In genomic region chr6:134539865-134540323, GRCh38 we compare ENCODE assay signal across 12 cellular contexts.
DNase-seq lines count a peak whose midpoint lies in the region; ATAC-seq, FAIRE-seq and TF ChIP-seq lines count a peak whose summit lies in the region.
"Had no signal": no experiment of that assay in that cellular context is flagged by ENCODE, and none has a peak within 500 bp of the region (broad histone marks: within the 10 kb centered on the region; RNA-seq: fewer than 3 reads in every experiment).

No MANE protein-coding gene starts in this region.

- TF ChIP-seq EP300 in gastroesophageal sphincter (IDR thresholded peaks at IDR 0.05) = no peak

- no peak overlapping the region for H3K27ac Mint-ChIP-seq in T-helper 17 cell
- H3K27ac Mint-ChIP-seq: nephron progenitor cell had no signal

- no peak overlapping the region for H3K4me3 Mint-ChIP-seq in T-helper 17 cell
- H3K4me3 Mint-ChIP-seq: nephron progenitor cell had no signal

- H3K9ac ChIP-seq in DND-41 (ENCODE audit: low read depth, low read length) = no peak overlapping the region

- DNase-seq in DND-41 = peak; percentile 29
- no peak for DNase-seq in T-helper 17 cell
- peak; percentile 16 for DNase-seq in occipital lobe (lab: John Stamatoyannopoulos, UW)
- no peak for DNase-seq in small intestine
- DNase-seq in DMS53 (lab: John Stamatoyannopoulos, UW) = no peak
- DNase-seq: DMS79, H7, NCI-H187, nephron progenitor cell had no signal

- H3K36me3 ChIP-seq in DND-41 (ENCODE audit: insufficient read depth, low read length) (no peaks in the 10 kb centered on the region), gastroesophageal sphincter (no peaks in the 10 kb centered on the region), small intestine (ENCODE audit: control insufficient read depth in 2 of 2, insufficient read depth in 2 of 2, low read length in 2 of 2) (no peaks in the 10 kb centered on the region)

- WGBS in gastroesophageal sphincter (ENCODE audit: low coverage in 1 of 2), 2 donors = 56 to 62% methylated on average over 3 to 4 of the region's 7 CpGs
- WGBS in small intestine, 3 donors = 62 to 82% (median 77%) methylated on average over 7 of the region's 7 CpGs

- no peaks in the 10 kb centered on the region for H3K36me3 Mint-ChIP-seq in T-helper 17 cell (ENCODE audit: low read depth)

- TF ChIP-seq POLR2A in gastroesophageal sphincter (IDR thresholded peaks at IDR 0.05) = no peak

- no peak overlapping the region for H2AFZ ChIP-seq in DND-41 (ENCODE audit: low read depth, low read length)

- no peaks in the 10 kb centered on the region for H3K27me3 Mint-ChIP-seq in T-helper 17 cell

- H3K4me1 ChIP-seq in DND-41 (ENCODE audit: insufficient read depth, low read length) (peaks cover 8% of the 10 kb centered on the region; the same call in 1 of the 2 replicates), gastroesophageal sphincter (no peaks in the 10 kb centered on the region), small intestine (ENCODE audit: control insufficient read depth in 2 of 2, insufficient read depth in 1 of 2, low read depth in 1 of 2, low read length in 1 of 2) (no peaks in the 10 kb centered on the region)

- H3K4me1 Mint-ChIP-seq in T-helper 17 cell = peaks cover 22% of the 10 kb centered on the region

- no peaks in the 10 kb centered on the region for H3K79me2 ChIP-seq in DND-41 (ENCODE audit: insufficient read depth, low read length)

- no peak for TF ChIP-seq CTCF in DND-41 (IDR thresholded peaks at IDR 0.05; ENCODE audit: borderline replicate concordance, extremely low read depth, low read length, poor library complexity, severe bottlenecking)
- no peak for TF ChIP-seq CTCF in gastroesophageal sphincter (IDR thresholded peaks at IDR 0.05)

- no peaks in the 10 kb centered on the region for H4K20me1 ChIP-seq in DND-41 (ENCODE audit: insufficient read depth, low read length)

- H3K4me2 ChIP-seq in DND-41 (ENCODE audit: insufficient read depth, low read length) = no peak overlapping the region

- H3K4me3 ChIP-seq in DND-41 (ENCODE audit: low read depth in 1 of 2, low read length in 2 of 2) (no peak overlapping the region), gastroesophageal sphincter (no peak overlapping the region), small intestine (ENCODE audit: low read depth in 1 of 2, low read length in 2 of 2) (no peak overlapping the region)

- H3K27ac ChIP-seq in DND-41 (ENCODE audit: low read length) (no peak overlapping the region), gastroesophageal sphincter (no peak overlapping the region), small intestine (ENCODE audit: low read depth in 1 of 2, low read length in 1 of 2) (no peak overlapping the region)

- H3K27me3 ChIP-seq in DND-41 (ENCODE audit: insufficient read depth, low read length, poor library complexity) (no peaks in the 10 kb centered on the region), gastroesophageal sphincter (no peaks in the 10 kb centered on the region), small intestine (ENCODE audit: control insufficient read depth in 2 of 2, insufficient read depth in 2 of 2, low read length in 2 of 2) (no peaks in the 10 kb centered on the region)

- FAIRE-seq in small intestine (lab: Jason Lieb, UNC) = no peak

- ATAC-seq in DND-41 (ENCODE audit: insufficient read depth, low read depth) (peak; percentile 79), T-helper 17 cell (peak; percentile 61), gastroesophageal sphincter (peak; percentile 41), HG02870 (IDR thresholded peaks at IDR 0.05; ENCODE audit: unreplicated experiment) (no peak), HG03432 (IDR thresholded peaks at IDR 0.05; ENCODE audit: unreplicated experiment) (no peak)

- H3K9me3 ChIP-seq in DND-41 (ENCODE audit: insufficient read depth, low read length, severe bottlenecking) = no peaks in the 10 kb centered on the region
- no peaks in the 10 kb centered on the region for H3K9me3 ChIP-seq in T-helper 17 cell (ENCODE audit: control insufficient read depth, low read length, poor library complexity, severe bottlenecking)
- no peaks in the 10 kb centered on the region for H3K9me3 ChIP-seq in gastroesophageal sphincter
- no peaks in the 10 kb centered on the region for H3K9me3 ChIP-seq in small intestine (ENCODE audit: control insufficient read depth, low read depth)

Comparison
In these comparisons a context has a peak if more than half of its experiments do, and no peak if none do; other contexts are left out.
1. ATAC-seq: peak in DND-41 (single experiment), T-helper 17 cell (single experiment) and gastroesophageal sphincter (single experiment); none in HG02870 (single experiment) and HG03432 (single experiment).
2. DNase-seq: peak in DND-41 (single experiment) and occipital lobe (single experiment); none in T-helper 17 cell (0 of 3), small intestine (single experiment) and DMS53 (single experiment).